In the genomic region with DNA sequence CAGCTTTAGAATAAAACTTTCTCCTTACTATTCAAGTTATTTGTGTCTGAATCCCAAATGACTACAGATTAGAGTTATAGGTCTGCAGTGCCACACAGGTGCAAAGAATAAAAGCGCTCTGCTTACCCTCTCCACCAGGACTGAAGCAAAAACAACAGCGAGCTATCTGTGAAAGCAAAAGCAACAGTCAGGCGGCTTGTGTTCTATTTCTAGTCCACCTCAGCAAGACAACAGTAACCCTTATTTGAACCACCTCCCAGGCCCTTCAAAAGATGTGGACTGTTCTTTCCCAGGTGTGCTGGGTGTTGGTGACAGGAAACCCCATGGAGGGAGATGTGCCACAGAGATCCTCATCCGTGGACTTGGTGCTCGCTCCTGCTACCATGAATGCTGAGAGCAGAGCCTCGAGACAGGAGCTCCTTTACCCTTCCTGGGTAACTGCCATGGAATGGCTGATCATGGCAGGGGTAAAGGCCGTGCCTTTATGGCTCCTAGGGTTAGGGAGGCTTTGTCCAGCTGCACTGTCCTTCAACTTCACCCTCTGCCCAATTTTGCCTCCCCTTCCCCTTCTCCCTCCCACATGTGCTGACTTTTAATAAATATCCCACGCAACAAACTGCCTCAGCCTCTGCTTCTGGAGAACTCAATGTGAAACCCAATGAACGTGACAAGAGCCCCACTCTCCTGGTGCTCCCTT, we compare ENCODE assay signal across 16 cellular contexts.
DNase-seq lines count a peak whose midpoint lies in the region; ATAC-seq and TF ChIP-seq lines count a peak whose summit lies in the region.
"Had no signal": no experiment of that assay in that cellular context is flagged by ENCODE, and none has a peak within 500 bp of the region (broad histone marks: within the 10 kb centered on the region; RNA-seq: fewer than 3 reads in every experiment).

No MANE protein-coding gene starts in this region.

- no peaks in the 10 kb centered on the region for H4K20me1 ChIP-seq in BLaER1

- no peak for DNase-seq in CD4-positive, alpha-beta memory T cell
- no peak for DNase-seq in WTC11 (ENCODE audit: low spot score)
- DNase-seq in cardiac muscle cell (ENCODE audit: low read depth in 1 of 2, low spot score in 1 of 2): peak in 1 of 2 donors; percentile 14
- no peak for DNase-seq in kidney glomerular epithelial cell (lab: John Stamatoyannopoulos, UW)
- no peak for DNase-seq in stimulated activated CD4-positive, alpha-beta T cell treated with anti-CD3 and anti-CD28 coated beads, Interleukin-12 subunit alpha, Interleukin-12 subunit beta, amount 100 ng/mL, for 4 hours
- DNase-seq in SKM-1 (lab: John Stamatoyannopoulos, UW; ENCODE audit: unreplicated experiment): no peak
- DNase-seq: effector memory CD4-positive, alpha-beta T cell; hypothalamus; midbrain; NCI-H2081; SK-N-SH; stimulated activated CD4-positive, alpha-beta T cell treated with anti-CD3 and anti-CD28 coated beads, Interleukin-4, amount 100 ng/mL, for 1 hour; testis had no signal

- peak overlapping the region; percentile 50 to 92 (median 75) for H3K27ac Mint-ChIP-seq in CD4-positive, alpha-beta memory T cell
- H3K27ac Mint-ChIP-seq in WTC11: peak overlapping the region; percentile 68

- H3K27me3 Mint-ChIP-seq in CD4-positive, alpha-beta memory T cell: no peaks in the 10 kb centered on the region
- H3K27me3 Mint-ChIP-seq in WTC11 (ENCODE audit: low read depth): no peaks in the 10 kb centered on the region

- H3K36me3 ChIP-seq in BLaER1 (peaks cover 84% of the 10 kb centered on the region), cardiac muscle cell (peaks cover 12% of the 10 kb centered on the region)
- H3K36me3 ChIP-seq in CD4-positive, alpha-beta memory T cell (ENCODE audit: insufficient read depth, low read length): peaks cover 75% of the 10 kb centered on the region

- H3K27ac ChIP-seq in BLaER1 (peak overlapping the region; percentile 96), cardiac muscle cell (peak overlapping the region; percentile 49)
- H3K27ac ChIP-seq in CD4-positive, alpha-beta memory T cell (ENCODE audit: low read depth, low read length): no peak overlapping the region
- H3K27ac ChIP-seq: testis had no signal

- ATAC-seq in WTC11: no peak
- ATAC-seq in HG03159 (IDR thresholded peaks at IDR 0.05; ENCODE audit: unreplicated experiment): no peak
- ATAC-seq: Panc1 had no signal

- H3K4me3 ChIP-seq in BLaER1: no peak overlapping the region
- H3K4me3 ChIP-seq in CD4-positive, alpha-beta memory T cell (ENCODE audit: low read length in 2 of 2): no peak overlapping the region
- no peak overlapping the region for H3K4me3 ChIP-seq in cardiac muscle cell
- H3K4me3 ChIP-seq: testis had no signal

- no peaks in the 10 kb centered on the region for H3K9me3 ChIP-seq in BLaER1
- H3K9me3 ChIP-seq in CD4-positive, alpha-beta memory T cell (ENCODE audit: control insufficient read depth in 1 of 2, low read length in 2 of 2): no peaks in the 10 kb centered on the region
- H3K9me3 ChIP-seq in cardiac muscle cell (ENCODE audit: low read depth): no peaks in the 10 kb centered on the region
- H3K9me3 ChIP-seq: SK-N-SH, testis had no signal

- H3K27me3 ChIP-seq in BLaER1 (no peaks in the 10 kb centered on the region), cardiac muscle cell (no peaks in the 10 kb centered on the region)
- no peaks in the 10 kb centered on the region for H3K27me3 ChIP-seq in CD4-positive, alpha-beta memory T cell (ENCODE audit: insufficient read depth, low read length)
- H3K27me3 ChIP-seq: testis had no signal

- CTCF ChIA-PET in CD4-positive, alpha-beta memory T cell (lab: Charles Lee; ENCODE audit: partially characterized antibody): interaction anchor here (1.0 to 2.2 kb wide), 10 partner anchors 22 to 107 kb away, joined by 3 to 6 read pairs (median 3); no protein-coding TSS in a partner anchor
- CTCF ChIA-PET in WTC11 (lab: Charles Lee): no interaction called here

- H3K4me1 Mint-ChIP-seq in CD4-positive, alpha-beta memory T cell: peaks cover 50 to 82% (median 70%) of the 10 kb centered on the region in 4 donors
- peaks cover 54% of the 10 kb centered on the region for H3K4me1 Mint-ChIP-seq in WTC11

- H3K4me1 ChIP-seq in BLaER1: peaks cover 100% of the 10 kb centered on the region
- peaks cover 72% of the 10 kb centered on the region for H3K4me1 ChIP-seq in CD4-positive, alpha-beta memory T cell (ENCODE audit: insufficient read depth, low read length)
- H3K4me1 ChIP-seq in cardiac muscle cell (ENCODE audit: low read depth): peaks cover 22% of the 10 kb centered on the region

- H3K9me3 Mint-ChIP-seq in CD4-positive, alpha-beta memory T cell: peaks cover 0 to 4% (median 0%) of the 10 kb centered on the region in 8 donors
- H3K9me3 Mint-ChIP-seq in WTC11: no peaks in the 10 kb centered on the region

- TF ChIP-seq CTCF in WTC11 (IDR thresholded peaks at IDR 0.05): no peak
- TF ChIP-seq CTCF in cardiac muscle cell (IDR thresholded peaks at IDR 0.05; ENCODE audit: low read depth, low read length): no peak

- intact Hi-C loops in CD4-positive, alpha-beta memory T cell (cut with micrococcal nuclease): no loop called here

- H3K9ac ChIP-seq in BLaER1: peak overlapping the region; percentile 84
- H3K9ac ChIP-seq: SK-N-SH had no signal

- peak overlapping the region in 1 of 8 donors; percentile 33 for H3K4me3 Mint-ChIP-seq in CD4-positive, alpha-beta memory T cell
- H3K4me3 Mint-ChIP-seq in WTC11: no peak overlapping the region

- POLR2A ChIA-PET in CD4-positive, alpha-beta memory T cell (lab: Charles Lee; ENCODE audit: partially characterized antibody): interaction anchor here (1.0 to 2.9 kb wide), 6 partner anchors 11 to 123 kb away, joined by 3 to 21 read pairs (median 6); a partner anchor contains a TSS
- POLR2A ChIA-PET in WTC11 (lab: Charles Lee): no interaction called here

- H3K4me2 ChIP-seq in BLaER1: peak overlapping the region; percentile 83
- H3K4me2 ChIP-seq: SK-N-SH had no signal

- peaks cover 82 to 87% of the 10 kb centered on the region in 2 donors for H3K36me3 Mint-ChIP-seq in CD4-positive, alpha-beta memory T cell
- H3K36me3 Mint-ChIP-seq in WTC11: peaks cover 70% of the 10 kb centered on the region

TF ChIP-seq in WTC11, 78 proteins besides CTCF, POLR2A, EP300 and RAD21 (continues in another document):
- TF ChIP-seq FOXK1 (CRISPR knock-in tag; IDR thresholded peaks at IDR 0.05): no peak
- TF ChIP-seq ZNF317 (CRISPR knock-in tag; IDR thresholded peaks at IDR 0.05; ENCODE audit: borderline replicate concordance, low read depth): no peak
- no peak for TF ChIP-seq SMAD3 (CRISPR knock-in tag; IDR thresholded peaks at IDR 0.05; ENCODE audit: borderline replicate concordance)
- TF ChIP-seq, protein P1, sequence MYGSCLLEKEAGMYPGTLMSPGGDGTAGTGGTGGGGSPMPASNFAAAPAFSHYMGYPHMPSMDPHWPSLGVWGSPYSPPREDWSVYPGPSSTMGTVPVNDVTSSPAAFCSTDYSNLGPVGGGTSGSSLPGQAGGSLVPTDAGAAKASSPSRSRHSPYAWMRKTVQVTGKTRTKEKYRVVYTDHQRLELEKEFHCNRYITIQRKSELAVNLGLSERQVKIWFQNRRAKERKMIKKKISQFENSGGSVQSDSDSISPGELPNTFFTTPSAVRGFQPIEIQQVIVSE (CRISPR knock-in tag; IDR thresholded peaks at IDR 0.05; ENCODE audit: borderline replicate concordance): no peak
- TF ChIP-seq CREM (CRISPR knock-in tag; IDR thresholded peaks at IDR 0.05): no peak
- TF ChIP-seq TEAD1 (CRISPR knock-in tag; IDR thresholded peaks at IDR 0.05): no peak
- no peak for TF ChIP-seq ZNF138 (CRISPR knock-in tag; conservative IDR thresholded peaks at IDR 0.05)
- TF ChIP-seq, protein P2, sequence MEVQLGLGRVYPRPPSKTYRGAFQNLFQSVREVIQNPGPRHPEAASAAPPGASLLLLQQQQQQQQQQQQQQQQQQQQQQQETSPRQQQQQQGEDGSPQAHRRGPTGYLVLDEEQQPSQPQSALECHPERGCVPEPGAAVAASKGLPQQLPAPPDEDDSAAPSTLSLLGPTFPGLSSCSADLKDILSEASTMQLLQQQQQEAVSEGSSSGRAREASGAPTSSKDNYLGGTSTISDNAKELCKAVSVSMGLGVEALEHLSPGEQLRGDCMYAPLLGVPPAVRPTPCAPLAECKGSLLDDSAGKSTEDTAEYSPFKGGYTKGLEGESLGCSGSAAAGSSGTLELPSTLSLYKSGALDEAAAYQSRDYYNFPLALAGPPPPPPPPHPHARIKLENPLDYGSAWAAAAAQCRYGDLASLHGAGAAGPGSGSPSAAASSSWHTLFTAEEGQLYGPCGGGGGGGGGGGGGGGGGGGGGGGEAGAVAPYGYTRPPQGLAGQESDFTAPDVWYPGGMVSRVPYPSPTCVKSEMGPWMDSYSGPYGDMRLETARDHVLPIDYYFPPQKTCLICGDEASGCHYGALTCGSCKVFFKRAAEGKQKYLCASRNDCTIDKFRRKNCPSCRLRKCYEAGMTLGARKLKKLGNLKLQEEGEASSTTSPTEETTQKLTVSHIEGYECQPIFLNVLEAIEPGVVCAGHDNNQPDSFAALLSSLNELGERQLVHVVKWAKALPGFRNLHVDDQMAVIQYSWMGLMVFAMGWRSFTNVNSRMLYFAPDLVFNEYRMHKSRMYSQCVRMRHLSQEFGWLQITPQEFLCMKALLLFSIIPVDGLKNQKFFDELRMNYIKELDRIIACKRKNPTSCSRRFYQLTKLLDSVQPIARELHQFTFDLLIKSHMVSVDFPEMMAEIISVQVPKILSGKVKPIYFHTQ (CRISPR knock-in tag; IDR thresholded peaks at IDR 0.05): no peak
